Comparison of ENCODE assay signal across 8 cellular contexts in genomic region chr13:97976551-97977375, GRCh38. TPM values are rescaled to one million over a fixed set of nuclear protein-coding genes. Genes with fewer than 3 reads are reported as not detected.
DNase-seq lines count a peak whose midpoint lies in the region; ATAC-seq and TF ChIP-seq lines count a peak whose summit lies in the region.

No MANE protein-coding gene starts in this region.

- intact Hi-C loops in dendritic cell treated with granulocyte-macrophage colony-stimulating factor and Interleukin-4, amounts not matched to agents 40 ng/mL and 50 ng/mL, for 4 days (cut with micrococcal nuclease), result loop anchor here (10.0 kb wide), 1 partner anchor 752 kb away; the partner anchor contains the start of gene MBNL2
- intact Hi-C loops in lower lobe of right lung (cut with DNase I), result no loop called here

- CTCF ChIA-PET in T-cell (lab: Charles Lee), result interaction anchor here in 1 of 2 donors (0.6 kb wide), 1 partner anchor 29 kb away, joined by 7 read pairs; no protein-coding TSS in a partner anchor

- no peaks in the 10 kb centered on the region for H3K9me3 ChIP-seq in DOHH2 (ENCODE audit: control insufficient read depth, insufficient read depth, low read length)
- H3K9me3 ChIP-seq in lower lobe of right lung, result no peaks in the 10 kb centered on the region

- H3K4me3 ChIP-seq in DOHH2 (ENCODE audit: low read length), result peak overlapping the region; percentile 82
- peak overlapping the region; percentile 82 for H3K4me3 ChIP-seq in lower lobe of right lung

- peaks cover 45 to 51% (median 47%) of the 10 kb centered on the region in 3 donors for H3K4me1 Mint-ChIP-seq in T-cell
- peaks cover 16% of the 10 kb centered on the region for H3K4me1 Mint-ChIP-seq in dendritic cell treated with granulocyte-macrophage colony-stimulating factor and Interleukin-4, amounts not matched to agents 40 ng/mL and 50 ng/mL, for 4 days (ENCODE audit: low read depth)

- H3K4me3 Mint-ChIP-seq in T-cell, result peak overlapping the region; percentile 84 to 95 (median 93)
- H3K4me3 Mint-ChIP-seq in dendritic cell treated with granulocyte-macrophage colony-stimulating factor and Interleukin-4, amounts not matched to agents 40 ng/mL and 50 ng/mL, for 4 days, result peak overlapping the region; percentile 97

- H3K27me3 Mint-ChIP-seq in T-cell, result no peaks in the 10 kb centered on the region
- peaks cover 7% of the 10 kb centered on the region for H3K27me3 Mint-ChIP-seq in dendritic cell treated with granulocyte-macrophage colony-stimulating factor and Interleukin-4, amounts not matched to agents 40 ng/mL and 50 ng/mL, for 4 days

- H3K9me2 ChIP-seq in DOHH2 (replicated peaks; ENCODE audit: control insufficient read depth, low read length), result no peaks in the 10 kb centered on the region

- peak overlapping the region; percentile 73 to 90 for H3K27ac Mint-ChIP-seq in T-cell
- H3K27ac Mint-ChIP-seq in dendritic cell treated with granulocyte-macrophage colony-stimulating factor and Interleukin-4, amounts not matched to agents 40 ng/mL and 50 ng/mL, for 4 days, result peak overlapping the region; percentile 89

- peak overlapping the region; percentile 71 for H3K4me2 ChIP-seq in DOHH2 (ENCODE audit: low read length)

- no peaks in the 10 kb centered on the region for H3K36me3 Mint-ChIP-seq in T-cell
- peaks cover 15% of the 10 kb centered on the region for H3K36me3 Mint-ChIP-seq in dendritic cell treated with granulocyte-macrophage colony-stimulating factor and Interleukin-4, amounts not matched to agents 40 ng/mL and 50 ng/mL, for 4 days (ENCODE audit: low read depth)

- no peak for TF ChIP-seq CTCF in DOHH2 (IDR thresholded peaks at IDR 0.05; ENCODE audit: low read depth, low read length, poor library complexity, severe bottlenecking)
- TF ChIP-seq CTCF in lower lobe of right lung (IDR thresholded peaks at IDR 0.05), result no peak

- H3K27me3 ChIP-seq in DOHH2 (ENCODE audit: control insufficient read depth, low read length), result no peaks in the 10 kb centered on the region
- no peaks in the 10 kb centered on the region for H3K27me3 ChIP-seq in lower lobe of right lung (ENCODE audit: low read depth)

- POLR2A ChIA-PET in T-cell (lab: Charles Lee), result no interaction called here

- no peaks in the 10 kb centered on the region for H3K9me3 Mint-ChIP-seq in T-cell
- no peaks in the 10 kb centered on the region for H3K9me3 Mint-ChIP-seq in dendritic cell treated with granulocyte-macrophage colony-stimulating factor and Interleukin-4, amounts not matched to agents 40 ng/mL and 50 ng/mL, for 4 days

- H3K27ac ChIP-seq in DOHH2 (ENCODE audit: low read depth, low read length), result peak overlapping the region; percentile 36
- peak overlapping the region; percentile 94 for H3K27ac ChIP-seq in lower lobe of right lung

- H3K79me2 ChIP-seq in DOHH2 (ENCODE audit: control insufficient read depth, low read length), result peaks cover 53% of the 10 kb centered on the region

- H3K36me3 ChIP-seq in DOHH2 (ENCODE audit: control insufficient read depth, low read length) (peaks cover 42% of the 10 kb centered on the region), lower lobe of right lung (no peaks in the 10 kb centered on the region)

- peaks cover 3% of the 10 kb centered on the region for H3F3A ChIP-seq in DOHH2 (ENCODE audit: control insufficient read depth, insufficient read depth)

- H3K4me1 ChIP-seq in DOHH2 (ENCODE audit: control insufficient read depth, low read length) (peaks cover 43% of the 10 kb centered on the region), lower lobe of right lung (peaks cover 27% of the 10 kb centered on the region)

- DNase-seq in T-cell, result peak in 8 of 34 experiments; percentile 0 to 88 (median 76)
- peak; percentile 93 for DNase-seq in lower lobe of right lung
- DNase-seq in stimulated activated naive CD4-positive, alpha-beta T cell treated with Interleukin-2 at 50 U/mL for 16 hours (lab: John Stamatoyannopoulos, UW), result peak; percentile 34
- DNase-seq in NCI-H510A treated with DMSO at 0.1 percent for 48 hours (lab: John Stamatoyannopoulos, UW), result no peak

- ATAC-seq in GM19324 (IDR thresholded peaks at IDR 0.05; ENCODE audit: low FRiP score, unreplicated experiment) (peak; percentile 40), HG03342 (IDR thresholded peaks at IDR 0.05; ENCODE audit: unreplicated experiment) (peak; percentile 43), T-cell (replicated peaks in 1 of 4) (peak; percentile 25 to 49 (median 38)), lower lobe of right lung (peak; percentile 49 to 54)

- H4K20me1 ChIP-seq in DOHH2 (ENCODE audit: control insufficient read depth, insufficient read depth, low read depth, low read length), result peaks cover 27% of the 10 kb centered on the region

RNA-seq across cellular contexts. Expression of gene IPO5, which starts 23.3 kb away (rescaled TPM):
- total RNA-seq in T-cell, result 10 to 100 TPM; 70.7 to 81.6 (median 75.7) TPM
- total RNA-seq in lower lobe of right lung, result 83.6 TPM
